11 cellular contexts compared by ENCODE assay signal in genomic region chr3:40109641-40110490, GRCh38.
DNase-seq lines count a peak whose midpoint lies in the region; ATAC-seq lines count a peak whose summit lies in the region.
"Had no signal": no experiment of that assay in that cellular context is flagged by ENCODE, and none has a peak within 500 bp of the region (broad histone marks: within the 10 kb centered on the region; RNA-seq: fewer than 3 reads in every experiment).

No MANE protein-coding gene starts in this region.

- no peak overlapping the region for H2BK12ac ChIP-seq in trophoblast cell (ENCODE audit: low read length)

- peaks cover 0 to 8% (median 4%) of the 10 kb centered on the region in 5 donors for H3K27me3 Mint-ChIP-seq in naive thymus-derived CD4-positive, alpha-beta T cell
- H3K27me3 Mint-ChIP-seq: activated CD4-positive, alpha-beta memory T cell treated with anti-CD3 and anti-CD28 coated beads, Interleukin-2, amount 10 ng/mL, durations not matched to agents 7 days and 5 days had no signal

- no peak overlapping the region for H3K4me2 ChIP-seq in trophoblast cell (ENCODE audit: low read length)

- H3K36me3 ChIP-seq in H7 (replicated peaks; ENCODE audit: control insufficient read depth, insufficient read depth, low read length) (no peaks in the 10 kb centered on the region), trophoblast cell (ENCODE audit: control insufficient read depth in 1 of 2, insufficient read depth in 2 of 2, low read length in 2 of 2) (no peaks in the 10 kb centered on the region)
- no peaks in the 10 kb centered on the region for H3K36me3 ChIP-seq in naive thymus-derived CD4-positive, alpha-beta T cell (ENCODE audit: control insufficient read depth in 2 of 3, insufficient read depth in 3 of 3, low read length in 3 of 3)

- H3K4me3 ChIP-seq in H7 (ENCODE audit: insufficient read depth, low read depth, low read length): no peak overlapping the region
- H3K4me3 ChIP-seq in trophoblast cell (ENCODE audit: low read depth, low read length): no peak overlapping the region
- H3K4me3 ChIP-seq in naive thymus-derived CD4-positive, alpha-beta T cell (ENCODE audit: low read length): no peak overlapping the region

- intact Hi-C loops in naive thymus-derived CD4-positive, alpha-beta T cell (cut with micrococcal nuclease): no loop called here

- H3K9ac ChIP-seq in trophoblast cell (ENCODE audit: low read length): no peak overlapping the region

- H3K4me3 Mint-ChIP-seq in naive thymus-derived CD4-positive, alpha-beta T cell: no peak overlapping the region
- H3K4me3 Mint-ChIP-seq: activated CD4-positive, alpha-beta memory T cell treated with anti-CD3 and anti-CD28 coated beads, Interleukin-2, amount 10 ng/mL, durations not matched to agents 7 days and 5 days had no signal

- no peaks in the 10 kb centered on the region for H3K27me3 ChIP-seq in H7 (ENCODE audit: control insufficient read depth, insufficient read depth, low read length)
- H3K27me3 ChIP-seq in trophoblast cell (ENCODE audit: insufficient read depth, low read length): no peaks in the 10 kb centered on the region
- H3K27me3 ChIP-seq in naive thymus-derived CD4-positive, alpha-beta T cell (ENCODE audit: control insufficient read depth in 2 of 2, insufficient read depth in 2 of 2, low read length in 2 of 2): no peaks in the 10 kb centered on the region

- no peak overlapping the region for H4K91ac ChIP-seq in trophoblast cell (ENCODE audit: low read depth, low read length)

- no peaks in the 10 kb centered on the region for H3K36me3 Mint-ChIP-seq in naive thymus-derived CD4-positive, alpha-beta T cell

- H2AK5ac ChIP-seq in trophoblast cell (ENCODE audit: low read length): no peak overlapping the region

- H3K9me3 Mint-ChIP-seq in naive thymus-derived CD4-positive, alpha-beta T cell: no peaks in the 10 kb centered on the region
- H3K9me3 Mint-ChIP-seq: activated CD4-positive, alpha-beta memory T cell treated with anti-CD3 and anti-CD28 coated beads, Interleukin-2, amount 10 ng/mL, durations not matched to agents 7 days and 5 days had no signal

- no peak overlapping the region for H2BK5ac ChIP-seq in trophoblast cell (ENCODE audit: low read depth, low read length, poor library complexity)

- no peak overlapping the region for H3K27ac Mint-ChIP-seq in naive thymus-derived CD4-positive, alpha-beta T cell
- H3K27ac Mint-ChIP-seq: activated CD4-positive, alpha-beta memory T cell treated with anti-CD3 and anti-CD28 coated beads, Interleukin-2, amount 10 ng/mL, durations not matched to agents 7 days and 5 days had no signal

- no peak overlapping the region for H2BK120ac ChIP-seq in trophoblast cell (ENCODE audit: insufficient read depth, low read length, poor library complexity)

- no peak overlapping the region for H2AFZ ChIP-seq in trophoblast cell (ENCODE audit: insufficient read depth, low read length, poor library complexity)

- no peaks in the 10 kb centered on the region for H3K79me2 ChIP-seq in trophoblast cell (ENCODE audit: control insufficient read depth, insufficient read depth, low read length, poor library complexity)

- POLR2A ChIA-PET in naive thymus-derived CD4-positive, alpha-beta T cell (lab: Charles Lee): no interaction called here

- no peak overlapping the region for H3K27ac ChIP-seq in trophoblast cell (ENCODE audit: low read depth, low read length)
- no peak overlapping the region for H3K27ac ChIP-seq in naive thymus-derived CD4-positive, alpha-beta T cell (ENCODE audit: low read depth, low read length)

- H3K18ac ChIP-seq in trophoblast cell (ENCODE audit: low read length): no peak overlapping the region

- DNase-seq in H7 (peak; percentile 15), RPMI7951 (ENCODE audit: low read depth) (peak; percentile 4), fibroblast of peridontal ligament (ENCODE audit: extremely low read depth) (peak; percentile 53), trophoblast cell (peak; percentile 37 to 73), NCI-H1694 treated with DMSO at 0.1 percent for 48 hours (lab: John Stamatoyannopoulos, UW) (no peak), NCI-H446 treated with DMSO at 0.1 percent for 48 hours (lab: John Stamatoyannopoulos, UW) (no peak)
- DNase-seq in naive thymus-derived CD4-positive, alpha-beta T cell: no peak
- DNase-seq: activated CD4-positive, alpha-beta memory T cell treated with anti-CD3 and anti-CD28 coated beads, Interleukin-2, amount 10 ng/mL, durations not matched to agents 7 days and 5 days; MV-4-11; retina had no signal

- H3K79me1 ChIP-seq in trophoblast cell (ENCODE audit: low read length): no peaks in the 10 kb centered on the region

- H4K8ac ChIP-seq in trophoblast cell (ENCODE audit: low read depth, low read length): no peak overlapping the region

- no peak overlapping the region for H3K14ac ChIP-seq in trophoblast cell (ENCODE audit: low read length)

- no peaks in the 10 kb centered on the region for H3K9me3 ChIP-seq in trophoblast cell (ENCODE audit: insufficient read depth, low read depth, low read length)
- H3K9me3 ChIP-seq in naive thymus-derived CD4-positive, alpha-beta T cell (ENCODE audit: control insufficient read depth in 2 of 3, low read length in 3 of 3): no peaks in the 10 kb centered on the region

- H3K4me1 Mint-ChIP-seq in naive thymus-derived CD4-positive, alpha-beta T cell: no peaks in the 10 kb centered on the region
- H3K4me1 Mint-ChIP-seq: activated CD4-positive, alpha-beta memory T cell treated with anti-CD3 and anti-CD28 coated beads, Interleukin-2, amount 10 ng/mL, durations not matched to agents 7 days and 5 days had no signal

- no peak for ATAC-seq in naive thymus-derived CD4-positive, alpha-beta T cell
- ATAC-seq in HG03469 (IDR thresholded peaks at IDR 0.05; ENCODE audit: unreplicated experiment): no peak

- CTCF ChIA-PET in naive thymus-derived CD4-positive, alpha-beta T cell (lab: Charles Lee): no interaction called here

- no peaks in the 10 kb centered on the region for H3K4me1 ChIP-seq in trophoblast cell (ENCODE audit: control insufficient read depth in 1 of 2, insufficient read depth in 2 of 2, low read length in 2 of 2)
- no peaks in the 10 kb centered on the region for H3K4me1 ChIP-seq in naive thymus-derived CD4-positive, alpha-beta T cell (ENCODE audit: control insufficient read depth in 2 of 2, insufficient read depth in 2 of 2, low read length in 2 of 2)

- H3K23ac ChIP-seq in trophoblast cell (ENCODE audit: low read length): no peak overlapping the region

- no peak overlapping the region for H4K12ac ChIP-seq in trophoblast cell (ENCODE audit: low read depth, low read length)

- H3K4ac ChIP-seq in trophoblast cell (ENCODE audit: low read depth, low read length): no peak overlapping the region

Comparison
In these comparisons a context has a peak if more than half of its experiments do, and no peak if none do; other contexts are left out.
1. DNase-seq: peak in H7 (single experiment), RPMI7951 (single experiment), fibroblast of peridontal ligament (single experiment) and trophoblast cell (2 of 2); none in naive thymus-derived CD4-positive, alpha-beta T cell (0 of 9), NCI-H1694 treated with DMSO at 0.1 percent for 48 hours (single experiment) and NCI-H446 treated with DMSO at 0.1 percent for 48 hours (single experiment).